38 cellular contexts compared by ENCODE assay signal in genomic region chr22:26680485-26680884, GRCh38. TPM values are rescaled to one million over a fixed set of nuclear protein-coding genes. Genes with fewer than 3 reads are reported as not detected.
"Had no signal": no experiment of that assay in that cellular context is flagged by ENCODE, and none has a peak within 500 bp of the region (broad histone marks: within the 10 kb centered on the region; RNA-seq: fewer than 3 reads in every experiment).

No MANE protein-coding gene starts in this region.

- H3K36me3 ChIP-seq: uterus had no signal

- H3K9me3 Mint-ChIP-seq: activated CD4-positive, alpha-beta T cell treated with anti-CD3 and anti-CD28 coated beads, Interleukin-2, amount 10 ng/mL, durations not matched to agents 7 days and 5 days; immature natural killer cell; memory B cell; natural killer cell treated with Interleukin-12 subunit alpha and Interleukin-12 subunit beta and Interleukin-15 and Interleukin-18, amount 100 ng/mL, for 72 hours; stimulated activated naive CD8-positive, alpha-beta T cell treated with anti-CD3 and anti-CD28 coated beads, Interleukin-15, Interleukin-2, amounts not matched to agents 100 ng/mL and 50 ng/mL, for 24 hours; type B pancreatic cell had no signal

- H3K4me3 Mint-ChIP-seq: activated CD4-positive, alpha-beta T cell treated with anti-CD3 and anti-CD28 coated beads, Interleukin-2, amount 10 ng/mL, durations not matched to agents 7 days and 5 days; immature natural killer cell; memory B cell; natural killer cell treated with Interleukin-12 subunit alpha and Interleukin-12 subunit beta and Interleukin-15 and Interleukin-18, amount 100 ng/mL, for 72 hours; stimulated activated naive CD8-positive, alpha-beta T cell treated with anti-CD3 and anti-CD28 coated beads, Interleukin-15, Interleukin-2, amounts not matched to agents 100 ng/mL and 50 ng/mL, for 24 hours; T-helper 17 cell; type B pancreatic cell had no signal

- H3K27ac Mint-ChIP-seq: activated CD4-positive, alpha-beta T cell treated with anti-CD3 and anti-CD28 coated beads, Interleukin-2, amount 10 ng/mL, durations not matched to agents 7 days and 5 days; memory B cell; progenitor cell of endocrine pancreas; T-helper 17 cell had no signal

- DNase-seq: activated CD4-positive, alpha-beta T cell treated with anti-CD3 and anti-CD28 coated beads, Interleukin-2, amount 10 ng/mL, durations not matched to agents 7 days and 5 days; activated CD4-positive, CD25-positive, alpha-beta regulatory T cell treated with anti-CD3 and anti-CD28 coated beads, Interleukin-2, amount 50 U/mL, for 72 hours; activated gamma-delta T cell; activated naive CD4-positive, alpha-beta T cell treated with anti-CD3 and anti-CD28 coated beads, Interleukin-2, amount 50 U/mL, for 16 hours; activated T-cell treated with anti-CD3 and anti-CD28 coated beads for 4 hours; anterior cingulate cortex; cerebellar nuclear complex; dorsolateral prefrontal cortex; head of caudate nucleus; hypothalamus; immature natural killer cell; kidney; left colon; mucosa of descending colon; right lobe of liver; stimulated activated CD4-positive, alpha-beta T cell treated with anti-CD3 and anti-CD28 coated beads, Interleukin-2, amount 100 ng/mL, for 48 hours; T-helper 17 cell; uterus; WERI-Rb-1 had no signal

- ATAC-seq: left colon; mucosa of descending colon; natural killer cell treated with Interleukin-12 subunit alpha and Interleukin-12 subunit beta and Interleukin-15 and Interleukin-18, amount 100 ng/mL, for 72 hours; right lobe of liver; T-helper 17 cell had no signal

- H3K27me3 Mint-ChIP-seq: activated CD4-positive, alpha-beta T cell treated with anti-CD3 and anti-CD28 coated beads, Interleukin-2, amount 10 ng/mL, durations not matched to agents 7 days and 5 days; memory B cell; natural killer cell treated with Interleukin-12 subunit alpha and Interleukin-12 subunit beta and Interleukin-15 and Interleukin-18, amount 100 ng/mL, for 72 hours; progenitor cell of endocrine pancreas; stimulated activated naive CD8-positive, alpha-beta T cell treated with anti-CD3 and anti-CD28 coated beads, Interleukin-15, Interleukin-2, amounts not matched to agents 100 ng/mL and 50 ng/mL, for 24 hours; T-helper 17 cell; type B pancreatic cell had no signal

- H3K27ac ChIP-seq: dorsolateral prefrontal cortex, right lobe of liver, uterus, WERI-Rb-1 had no signal

- H3K4me1 ChIP-seq: right lobe of liver, uterus had no signal

- H3K9me3 ChIP-seq: mucosa of descending colon, right lobe of liver, thoracic aorta, uterus had no signal

- H3K4me3 ChIP-seq: coronary artery, dorsolateral prefrontal cortex, mucosa of descending colon, right lobe of liver, thoracic aorta, uterus had no signal

- H3K27me3 ChIP-seq: dorsolateral prefrontal cortex, right lobe of liver, uterus had no signal

- H3K36me3 Mint-ChIP-seq: natural killer cell treated with Interleukin-12 subunit alpha and Interleukin-12 subunit beta and Interleukin-15 and Interleukin-18, amount 100 ng/mL, for 72 hours had no signal

RNA-seq across cellular contexts. Expression of gene CRYBA4, which starts 58.7 kb away (rescaled TPM):
- total RNA-seq: activated CD4-positive, alpha-beta T cell treated with anti-CD3 and anti-CD28 coated beads, Interleukin-2, amount 10 ng/mL, durations not matched to agents 7 days and 5 days; bronchial epithelial cell; endothelial cell of umbilical vein; fibroblast of lung; fibroblast of villous mesenchyme; left colon; lower leg skin; mucosa of descending colon; myocyte; natural killer cell treated with Interleukin-12 subunit alpha and Interleukin-12 subunit beta and Interleukin-15 and Interleukin-18, amount 100 ng/mL, for 72 hours; osteoblast; progenitor cell of endocrine pancreas; renal cortical epithelial cell; right lobe of liver; skeletal muscle tissue; subcutaneous adipose tissue; T-helper 17 cell; thoracic aorta; uterus had no signal
- polyA plus RNA-seq: adipose tissue, endothelial cell of umbilical vein, esophagus, fibroblast of lung had no signal
